ENCODE assay signal across 26 cellular contexts in the genomic region with DNA sequence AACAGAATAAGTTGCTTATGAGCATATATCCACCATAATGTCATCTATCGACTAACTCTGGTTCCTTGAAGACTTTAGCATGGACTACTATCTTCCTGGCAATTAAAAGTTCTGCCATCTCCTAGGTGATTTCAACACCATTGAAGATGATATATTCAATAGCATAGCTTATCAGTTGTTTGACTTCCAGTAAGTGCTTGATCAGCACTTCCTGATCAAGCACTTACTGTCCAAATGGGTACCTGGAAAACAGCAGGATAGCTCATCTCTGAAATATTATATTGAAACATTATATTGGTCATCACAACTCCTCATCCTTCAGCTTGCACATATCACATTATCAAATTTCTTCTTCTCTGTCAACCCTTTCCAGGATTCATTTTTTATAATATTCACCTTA.
DNase-seq lines count a peak whose midpoint lies in the region; ATAC-seq, FAIRE-seq and TF ChIP-seq lines count a peak whose summit lies in the region.
"Had no signal": no experiment of that assay in that cellular context is flagged by ENCODE, and none has a peak within 500 bp of the region (broad histone marks: within the 10 kb centered on the region; RNA-seq: fewer than 3 reads in every experiment).

No MANE protein-coding gene starts in this region.

- no peak overlapping the region for H4K91ac ChIP-seq in IMR-90 (ENCODE audit: insufficient read depth, low read depth, low read length)

- H4K20me1 ChIP-seq in HepG2 (ENCODE audit: insufficient read depth, low read length) (no peaks in the 10 kb centered on the region), IMR-90 (ENCODE audit: insufficient read depth, low read length) (no peaks in the 10 kb centered on the region), K562 (replicated peaks; ENCODE audit: control insufficient read depth, insufficient read depth, low read length) (no peaks in the 10 kb centered on the region)
- H4K20me1 ChIP-seq: BLaER1 had no signal

- TF ChIP-seq RAD21 in HepG2 (CRISPR knock-in tag; IDR thresholded peaks at IDR 0.05) (no peak), IMR-90 (IDR thresholded peaks at IDR 0.05; ENCODE audit: low read length) (no peak), K562 (CRISPR knock-in tag; conservative IDR thresholded peaks at IDR 0.05 in 1 of 2, IDR thresholded peaks at IDR 0.05 in 1 of 2) (no peak)

- no peak overlapping the region for H3K4ac ChIP-seq in IMR-90 (ENCODE audit: low read depth, low read length)

- intact Hi-C loops in HepG2 (cut with micrococcal nuclease; ENCODE audit: unreplicated experiment), result no loop called here
- intact Hi-C loops in right lobe of liver (cut with DNase I), result no loop called here
- intact Hi-C loops in IMR-90 (cut with micrococcal nuclease), result no loop called here
- intact Hi-C loops in K562 (cut with micrococcal nuclease), result no loop called here

- no peak overlapping the region for H3K23ac ChIP-seq in IMR-90 (ENCODE audit: low read depth, low read length)

- H3K9ac ChIP-seq in HepG2 (ENCODE audit: insufficient read depth, low read depth, low read length) (no peak overlapping the region), IMR-90 (ENCODE audit: low read depth, low read length) (no peak overlapping the region), K562 (ENCODE audit: insufficient read depth in 1 of 2, low read depth in 2 of 2, low read length in 2 of 2) (no peak overlapping the region)
- H3K9ac ChIP-seq: BLaER1 had no signal

- 0% methylated on average over 1 of the region's 1 CpG for WGBS in HepG2 (ENCODE audit: low lambda C conversion rate)
- WGBS in right lobe of liver (ENCODE audit: insufficient coverage, low coverage, low lambda C conversion rate, missing lambda C conversion rate), result 79% methylated on average over 1 of the region's 1 CpG
- WGBS in IMR-90 (ENCODE audit: extremely low coverage in 2 of 2, insufficient read length in 1 of 2), 2 experiments, result no CpG with 5 or more reads among the region's 1 CpG
- 8% methylated on average over 1 of the region's 1 CpG for WGBS in K562 (ENCODE audit: insufficient coverage, low coverage, missing lambda C conversion rate)

- no peaks in the 10 kb centered on the region for H3K79me1 ChIP-seq in IMR-90 (ENCODE audit: low read depth in 1 of 2, low read length in 2 of 2)

- H3K9me3 ChIP-seq in HepG2 (ENCODE audit: low read length), result no peaks in the 10 kb centered on the region
- H3K9me3 ChIP-seq in right lobe of liver, result no peaks in the 10 kb centered on the region
- H3K9me3 ChIP-seq in IMR-90 (ENCODE audit: control insufficient read depth, insufficient read depth, low read length), result no peaks in the 10 kb centered on the region
- no peaks in the 10 kb centered on the region for H3K9me3 ChIP-seq in K562 (replicated peaks; ENCODE audit: control insufficient read depth, insufficient read depth, low read depth, low read length)
- H3K9me3 ChIP-seq: BE2C, BLaER1 had no signal

- ATAC-seq in HepG2 (no peak), right lobe of liver (no peak), IMR-90 (ENCODE audit: low read depth) (no peak), K562 (no peak), HG03521 (IDR thresholded peaks at IDR 0.05; ENCODE audit: unreplicated experiment) (no peak)
- ATAC-seq: GM12878 had no signal

- no peak overlapping the region for H3K4me3 ChIP-seq in HepG2 (replicated peaks in 1 of 3; ENCODE audit: insufficient read depth in 1 of 3, low read depth in 2 of 3, low read length in 3 of 3)
- H3K4me3 ChIP-seq in right lobe of liver, result no peak overlapping the region
- H3K4me3 ChIP-seq in IMR-90 (ENCODE audit: insufficient read depth, low read depth, low read length), result no peak overlapping the region
- no peak overlapping the region for H3K4me3 ChIP-seq in K562
- H3K4me3 ChIP-seq: BLaER1, GM12878 had no signal

- H3K56ac ChIP-seq in IMR-90 (ENCODE audit: extremely low read depth, insufficient read depth, low read length), result no peak overlapping the region

- BruUV-seq in HepG2 (replicated peaks; lab: Mats Ljungman, UMichigan), result no TSS peak
- BruUV-seq in IMR-90 (replicated peaks; lab: Mats Ljungman, UMichigan), result no TSS peak
- no TSS peak for BruUV-seq in K562 (replicated peaks; lab: Mats Ljungman, UMichigan)

- no peak overlapping the region for H3K14ac ChIP-seq in IMR-90 (replicated peaks; ENCODE audit: low read depth, low read length)

- POLR2A ChIA-PET in HepG2 (lab: Yijun Ruan, JAX) (no interaction called here), IMR-90 (lab: Charles Lee; ENCODE audit: unreplicated experiment) (no interaction called here), K562 (lab: Yijun Ruan, JAX) (interaction anchor here (0.7 kb wide), 1 partner anchor 24 kb away, joined by 4 read pairs; no protein-coding TSS in a partner anchor)

- in situ Hi-C loops in HepG2 (cut with HindIII; ENCODE audit: extremely low pct_ligation_motif_present, low pct_unique_long_range_greater_than_20kb), result no loop called here
- in situ Hi-C loops in IMR-90 (cut with MboI; ENCODE audit: low sequenced_read_pairs), result no loop called here
- in situ Hi-C loops in K562 (cut with MboI), result no loop called here

- dilution Hi-C loops in IMR-90 (cut with HindIII; ENCODE audit: low sequenced_read_pairs, unreplicated experiment), result no loop called here

- no peak overlapping the region for H2BK15ac ChIP-seq in IMR-90 (ENCODE audit: low read depth, low read length)

- H2BK120ac ChIP-seq in IMR-90 (ENCODE audit: low read depth, low read length), result no peak overlapping the region

- no peak overlapping the region for H4K5ac ChIP-seq in IMR-90 (ENCODE audit: low read depth, low read length)

- DNase-seq in HepG2 (ENCODE audit: low spot score) (no peak), right lobe of liver (no peak), IMR-90 (no peak), K562 (ENCODE audit: extremely low read depth in 1 of 4, low spot score in 3 of 4) (no peak), NCI-H2081 treated with DMSO at 0.1 percent for 48 hours (lab: John Stamatoyannopoulos, UW) (no peak)
- DNase-seq in activated T-cell treated with anti-CD3 and anti-CD28 coated beads, Interleukin-2, amount 50 U/mL, for 48 hours, result no peak
- DNase-seq: ACHN; BE2C; C1 segment of cervical spinal cord; CD4-positive, alpha-beta memory T cell; CD4-positive, CD25-positive, alpha-beta regulatory T cell; CD8-positive, alpha-beta memory T cell; COR-L47; DMS 273 treated with DMSO at 0.1 percent for 48 hours; DMS153; DMS53; DMS79; DND-41; EL; GDM1 had no signal

- no peak overlapping the region for H3K27ac ChIP-seq in HepG2 (ENCODE audit: extremely low read length, insufficient read depth, low read length)
- no peak overlapping the region for H3K27ac ChIP-seq in right lobe of liver
- no peak overlapping the region for H3K27ac ChIP-seq in IMR-90 (ENCODE audit: insufficient read depth, low read length)
- H3K27ac ChIP-seq in K562 (ENCODE audit: extremely low read depth, low read depth, low read length), result no peak overlapping the region
- H3K27ac ChIP-seq: 22Rv1, BLaER1 had no signal

- H3K4me1 ChIP-seq in HepG2 (ENCODE audit: insufficient read depth, low read length), result no peaks in the 10 kb centered on the region
- no peaks in the 10 kb centered on the region for H3K4me1 ChIP-seq in right lobe of liver
- no peaks in the 10 kb centered on the region for H3K4me1 ChIP-seq in IMR-90 (ENCODE audit: control insufficient read depth, insufficient read depth, low read length)
- H3K4me1 ChIP-seq in K562 (replicated peaks in 1 of 2; ENCODE audit: control insufficient read depth in 2 of 2, insufficient read depth in 2 of 2, low read length in 2 of 2), result no peaks in the 10 kb centered on the region
- H3K4me1 ChIP-seq: BE2C, BLaER1 had no signal

- TF ChIP-seq POLR2A in HepG2 (IDR thresholded peaks at IDR 0.05; ENCODE audit: insufficient read depth in 1 of 2, low read depth in 2 of 2, low read length in 2 of 2), result no peak
- TF ChIP-seq POLR2A in right lobe of liver (IDR thresholded peaks at IDR 0.05), result no peak
- no peak for TF ChIP-seq POLR2A in IMR-90 (IDR thresholded peaks at IDR 0.05; ENCODE audit: low read depth, low read length)
- TF ChIP-seq POLR2A in K562 (conservative IDR thresholded peaks at IDR 0.05), result no peak

- no peak overlapping the region for H3K4me2 ChIP-seq in HepG2 (ENCODE audit: low read depth, low read length)
- H3K4me2 ChIP-seq in IMR-90 (ENCODE audit: low read depth, low read length), result no peak overlapping the region
- H3K4me2 ChIP-seq in K562 (ENCODE audit: insufficient read depth, low read length), result no peak overlapping the region
- H3K4me2 ChIP-seq: BLaER1 had no signal

- H2BK20ac ChIP-seq in IMR-90 (ENCODE audit: low read depth, low read length), result no peak overlapping the region

- H4K8ac ChIP-seq in IMR-90 (ENCODE audit: low read depth in 2 of 2, low read length in 2 of 2), result no peak overlapping the region

- no peak overlapping the region for H3K18ac ChIP-seq in IMR-90 (ENCODE audit: low read depth, low read length)

- CTCF ChIA-PET in HepG2 (lab: Yijun Ruan, JAX; ENCODE audit: low intra/inter-chr PET ratio, low total read pairs), result no interaction called here
- CTCF ChIA-PET in IMR-90 (lab: Yijun Ruan, JAX), result no interaction called here
- CTCF ChIA-PET in K562 (lab: Yijun Ruan, JAX; ENCODE audit: low intra/inter-chr PET ratio), result no interaction called here

- TF ChIP-seq CTCF in HepG2 (CRISPR knock-in tag; IDR thresholded peaks at IDR 0.05) (no peak), right lobe of liver (IDR thresholded peaks at IDR 0.05) (no peak), IMR-90 (conservative IDR thresholded peaks at IDR 0.05; ENCODE audit: low read depth, low read length) (no peak), K562 (IDR thresholded peaks at IDR 0.05 in 2 of 3, conservative IDR thresholded peaks at IDR 0.05 in 1 of 3; ENCODE audit: insufficient read depth in 2 of 3, low read depth in 1 of 3, low read length in 3 of 3) (no peak)

- no peaks in the 10 kb centered on the region for H3K9me1 ChIP-seq in IMR-90 (ENCODE audit: insufficient read depth, low read length)
- no peaks in the 10 kb centered on the region for H3K9me1 ChIP-seq in K562 (ENCODE audit: control insufficient read depth, insufficient read depth, low read length)

- H3K36me3 ChIP-seq in HepG2 (replicated peaks in 1 of 2; ENCODE audit: control insufficient read depth in 1 of 2, insufficient read depth in 2 of 2, low read length in 2 of 2), result no peaks in the 10 kb centered on the region
- no peaks in the 10 kb centered on the region for H3K36me3 ChIP-seq in right lobe of liver
- no peaks in the 10 kb centered on the region for H3K36me3 ChIP-seq in IMR-90 (ENCODE audit: control insufficient read depth, insufficient read depth, low read length)
- H3K36me3 ChIP-seq in K562 (ENCODE audit: control insufficient read depth, insufficient read depth, low read length), result no peaks in the 10 kb centered on the region
- H3K36me3 ChIP-seq: BE2C, BLaER1 had no signal

- no peak overlapping the region for H2AK5ac ChIP-seq in IMR-90 (ENCODE audit: low read depth, low read length)

- H3K27me3 ChIP-seq in HepG2 (ENCODE audit: control insufficient read depth in 1 of 2, insufficient read depth in 2 of 2, low read length in 2 of 2) (no peaks in the 10 kb centered on the region), right lobe of liver (no peaks in the 10 kb centered on the region), IMR-90 (ENCODE audit: control insufficient read depth, insufficient read depth, low read length) (no peaks in the 10 kb centered on the region), K562 (ENCODE audit: control insufficient read depth in 2 of 2, insufficient read depth in 2 of 2, low read length in 2 of 2) (no peaks in the 10 kb centered on the region)
- H3K27me3 ChIP-seq: BE2C, BLaER1 had no signal

- FAIRE-seq in HepG2 (lab: Jason Lieb, UNC) (no peak), K562 (lab: Jason Lieb, UNC) (no peak)
- FAIRE-seq: GM12878, GM12892, GM18507 had no signal

- TF ChIP-seq EP300 in HepG2 (IDR thresholded peaks at IDR 0.05; ENCODE audit: low read depth in 2 of 2, low read length in 2 of 2) (no peak), HepG2 (CRISPR knock-in tag; IDR thresholded peaks at IDR 0.05; ENCODE audit: borderline replicate concordance) (no peak), K562 (IDR thresholded peaks at IDR 0.05; ENCODE audit: low read length) (no peak)

- H3K79me2 ChIP-seq in HepG2 (ENCODE audit: insufficient read depth, low read length), result no peaks in the 10 kb centered on the region
- H3K79me2 ChIP-seq in K562 (ENCODE audit: control insufficient read depth, insufficient read depth, low read length), result no peaks in the 10 kb centered on the region

- H2AFZ ChIP-seq in HepG2 (ENCODE audit: low read length), result no peak overlapping the region
- H2AFZ ChIP-seq in IMR-90 (replicated peaks; ENCODE audit: low read length, poor library complexity), result no peak overlapping the region
- H2AFZ ChIP-seq in K562 (ENCODE audit: low read depth, low read length), result no peak overlapping the region

- no peak overlapping the region for H2AK9ac ChIP-seq in IMR-90 (replicated peaks; ENCODE audit: low read depth, low read length, poor library complexity)

- no peak overlapping the region for H2BK5ac ChIP-seq in IMR-90 (ENCODE audit: low read depth, low read length, poor library complexity, severe bottlenecking)
